ENCODE assay signal across 8 cellular contexts in genomic region chr7:102572320-102573245, GRCh38. TPM values are rescaled to one million over a fixed set of nuclear protein-coding genes. Genes with fewer than 3 reads are reported as not detected.
DNase-seq lines count a peak whose midpoint lies in the region; ATAC-seq and TF ChIP-seq lines count a peak whose summit lies in the region.
"Not testable (repeated sequence)": the region's sequence is repeated elsewhere in the genome, so short reads cannot be mapped to it uniquely, and the experiment has no call there.

POLR2J3 (minus strand) TSS chr7:102572583; CDS start chr7:102572521, 62 bp downstream.

- TF ChIP-seq CTCF in AG04450 (IDR thresholded peaks at IDR 0.05; ENCODE audit: low read depth, low read length) = peak; percentile 58
- peak; percentile 43 for TF ChIP-seq CTCF in epithelial cell of proximal tubule (conservative IDR thresholded peaks at IDR 0.05; ENCODE audit: low read depth, low read length)

- not testable (repeated sequence) for H3K36me3 ChIP-seq in mesodermal cell (ENCODE audit: control insufficient read depth, insufficient read depth, low read length)

- H3K4me3 ChIP-seq in AG04450 (ENCODE audit: low read depth, low read length) (peak within 1 kb of the TSS; percentile 64), epithelial cell of proximal tubule (ENCODE audit: low read depth, low read length) (peak within 1 kb of the TSS; percentile 68), mesodermal cell (ENCODE audit: extremely low read depth, insufficient read depth, low read length, poor library complexity, severe bottlenecking) (peak within 1 kb of the TSS; percentile 59)

- not testable (repeated sequence) for H3K4me1 ChIP-seq in mesodermal cell (ENCODE audit: control insufficient read depth, insufficient read depth, low read length, poor library complexity, severe bottlenecking)

- H3K27ac ChIP-seq in AG04450 (ENCODE audit: low read depth, low read length); mesodermal cell (ENCODE audit: low read depth, low read length, severe bottlenecking): not testable (repeated sequence)

- ATAC-seq in GM19025 (IDR thresholded peaks at IDR 0.05; ENCODE audit: low read depth, unreplicated experiment) (peak; percentile 97), HG03025 (IDR thresholded peaks at IDR 0.05; ENCODE audit: low FRiP score, unreplicated experiment) (peak; percentile 93)

- DNase-seq in AG04450 (ENCODE audit: low read depth, low spot score) (peak; percentile 87), RKO (ENCODE audit: low spot score) (peak; percentile 96), activated T-helper 1 cell treated with Interleukin-2 at 50 U/mL for 16 hours (ENCODE audit: low read depth) (peak; percentile 95)
- not testable (repeated sequence) for DNase-seq in epithelial cell of proximal tubule (ENCODE audit: low read depth)
- peak; percentile 100 for DNase-seq in stimulated activated CD4-positive, alpha-beta T cell treated with anti-CD3 and anti-CD28 coated beads, Interleukin-2, amount 100 ng/mL, for 24 hours

- WGBS in mesodermal cell (ENCODE audit: insufficient coverage in 2 of 2), 2 experiments = 0% methylated on average over 9 to 18 of the region's 61 CpGs

- H3K27me3 ChIP-seq in AG04450 (ENCODE audit: control insufficient read depth, insufficient read depth, low read length) = not testable (repeated sequence)

- CTCF ChIA-PET in AG04450 (lab: Charles Lee) = interaction anchor here (0.6 kb wide), 3 partner anchors 99 to 494 kb away, joined by 3 read pairs; no protein-coding TSS in a partner anchor

- H3K9me3 ChIP-seq in AG04450 (ENCODE audit: control insufficient read depth, insufficient read depth, low read length); mesodermal cell (ENCODE audit: control insufficient read depth, low read length): not testable (repeated sequence)

- POLR2A ChIA-PET in AG04450 (lab: Yijun Ruan, JAX) = interaction anchor here (0.6 kb wide), 1 partner anchor 494 kb away, joined by 6 read pairs; no protein-coding TSS in a partner anchor

RNA-seq across cellular contexts. Expression of gene POLR2J3, which starts in this region (rescaled TPM):
- 40.8 and 59.9 TPM in 2 replicates for polyA plus RNA-seq in AG04450 (2011; rRNA removed)
- 56.1 and 66.3 TPM in 2 replicates for polyA minus RNA-seq in AG04450 (2011; rRNA and poly(A)+ RNA removed)
- 4.8 and 16.9 TPM in 2 replicates for total RNA-seq in epithelial cell of proximal tubule
- polyA plus RNA-seq in mesodermal cell (2013, experiment 1 of 2) = 65.3 TPM
- polyA plus RNA-seq in mesodermal cell (2013, experiment 2 of 2) = 68.1 TPM
